28 cellular contexts compared by ENCODE assay signal in the genomic region with DNA sequence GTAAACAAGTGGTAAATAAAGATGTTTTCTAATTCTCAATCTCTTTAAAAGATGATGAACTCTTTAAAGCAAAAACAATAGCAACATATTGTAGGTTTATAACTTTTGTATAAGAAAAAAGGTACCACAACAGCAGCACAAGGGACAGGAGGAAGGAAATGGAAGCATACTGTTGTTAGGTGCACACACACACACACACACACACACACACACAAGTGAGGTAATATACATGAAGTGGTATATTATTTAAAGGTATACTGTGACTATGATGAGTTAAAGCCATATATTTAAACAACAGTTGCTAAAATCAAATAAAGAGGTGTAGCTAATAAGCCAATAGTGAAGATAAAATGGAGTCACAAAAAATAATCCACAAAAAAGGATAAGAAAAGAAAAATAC.
"Had no signal": no experiment of that assay in that cellular context is flagged by ENCODE, and none has a peak within 500 bp of the region (broad histone marks: within the 10 kb centered on the region; RNA-seq: fewer than 3 reads in every experiment).

No MANE protein-coding gene starts in this region.

- H3K4me1 ChIP-seq: ascending aorta, SJCRH30 had no signal

- H3K4me3 ChIP-seq: ascending aorta, body of pancreas, K562, SJCRH30 had no signal

- H3K27ac ChIP-seq: ascending aorta, SJCRH30 had no signal

- H3K4me3 Mint-ChIP-seq: activated CD8-positive, alpha-beta T cell treated with anti-CD3 and anti-CD28 coated beads for 36 hours; activated naive CD4-positive, alpha-beta T cell treated with anti-CD3 and anti-CD28 coated beads, Interleukin-2, amount 10 ng/mL, durations not matched to agents 7 days and 5 days; activated T-helper 1 cell treated with anti-CD3 and anti-CD28 coated beads, Interleukin-12 subunit alpha, Interleukin-12 subunit beta, Interleukin-2, Interleukin-4 antibody, amounts not matched to agents 30 ng/mL and 10 ng/mL and 1 ng/mL, durations not matched to agents 14 hours and 24 hours and 36 hours had no signal

- DNase-seq: activated CD4-positive, alpha-beta T cell treated with anti-CD3 and anti-CD28 coated beads for 4 hours; activated CD8-positive, alpha-beta memory T cell treated with anti-CD3 and anti-CD28 coated beads, Interleukin-2, amount 50 U/mL, for 4 hours; activated CD8-positive, alpha-beta T cell treated with anti-CD3 and anti-CD28 coated beads for 36 hours; activated effector memory CD4-positive, alpha-beta T cell treated with anti-CD3 and anti-CD28 coated beads, Interleukin-2, amount 50 U/mL, for 16 hours; activated naive CD4-positive, alpha-beta T cell treated with anti-CD3 and anti-CD28 coated beads, Interleukin-2, amount 10 ng/mL, durations not matched to agents 7 days and 5 days; amniotic stem cell; body of pancreas; Karpas-422; MM.1S; NCI-H1105; NCI-H1436; NCI-H1694 treated with DMSO at 0.1 percent for 48 hours; NCI-H2029 treated with DMSO at 0.1 percent for 48 hours; NCI-H345; NCI-H510A treated with DMSO at 0.1 percent for 48 hours; NCI-H69; NK-92 treated with Interleukin-12 subunit alpha and Interleukin-12 subunit beta, amount 100 ng/mL, for 24 hours; OCI-M1; Right ventricle myocardium superior; SJCRH30; SK-N-SH; SW 1271 had no signal

- ATAC-seq: activated CD4-positive, CD25-positive, alpha-beta regulatory T cell treated with anti-CD3 and anti-CD28 coated beads, Interleukin-2, amount 50 U/mL, for 24 hours; activated CD8-positive, alpha-beta T cell treated with anti-CD3 and anti-CD28 coated beads for 36 hours; K562; Panc1 had no signal

- H3K9me3 ChIP-seq: ascending aorta, body of pancreas, SJCRH30, SK-N-SH had no signal

- FAIRE-seq: bronchial epithelial cell, K562 had no signal

- H3K27me3 Mint-ChIP-seq: activated CD8-positive, alpha-beta T cell treated with anti-CD3 and anti-CD28 coated beads for 36 hours; activated naive CD4-positive, alpha-beta T cell treated with anti-CD3 and anti-CD28 coated beads, Interleukin-2, amount 10 ng/mL, durations not matched to agents 7 days and 5 days had no signal

- H3K27me3 ChIP-seq: ascending aorta, body of pancreas, SJCRH30 had no signal

- H3K27ac Mint-ChIP-seq: activated CD8-positive, alpha-beta T cell treated with anti-CD3 and anti-CD28 coated beads for 36 hours; activated naive CD4-positive, alpha-beta T cell treated with anti-CD3 and anti-CD28 coated beads, Interleukin-2, amount 10 ng/mL, durations not matched to agents 7 days and 5 days; activated T-helper 1 cell treated with anti-CD3 and anti-CD28 coated beads, Interleukin-12 subunit alpha, Interleukin-12 subunit beta, Interleukin-2, Interleukin-4 antibody, amounts not matched to agents 30 ng/mL and 10 ng/mL and 1 ng/mL, durations not matched to agents 14 hours and 24 hours and 36 hours had no signal

- H3K36me3 ChIP-seq: ascending aorta had no signal

- H3K9me3 Mint-ChIP-seq: activated CD8-positive, alpha-beta T cell treated with anti-CD3 and anti-CD28 coated beads for 36 hours; activated naive CD4-positive, alpha-beta T cell treated with anti-CD3 and anti-CD28 coated beads, Interleukin-2, amount 10 ng/mL, durations not matched to agents 7 days and 5 days; activated T-helper 1 cell treated with anti-CD3 and anti-CD28 coated beads, Interleukin-12 subunit alpha, Interleukin-12 subunit beta, Interleukin-2, Interleukin-4 antibody, amounts not matched to agents 30 ng/mL and 10 ng/mL and 1 ng/mL, durations not matched to agents 14 hours and 24 hours and 36 hours had no signal
